In genomic region chr9:78004478-78005229, GRCh38 we compare ENCODE assay signal across 10 cellular contexts. TPM values are rescaled to one million over a fixed set of nuclear protein-coding genes. Genes with fewer than 3 reads are reported as not detected.
DNase-seq lines count a peak whose midpoint lies in the region; ATAC-seq and TF ChIP-seq lines count a peak whose summit lies in the region.
"Had no signal": no experiment of that assay in that cellular context is flagged by ENCODE, and none has a peak within 500 bp of the region (broad histone marks: within the 10 kb centered on the region; RNA-seq: fewer than 3 reads in every experiment).

No MANE protein-coding gene starts in this region.

- no peak overlapping the region for H3K27ac Mint-ChIP-seq in natural killer cell
- H3K27ac Mint-ChIP-seq in natural killer cell treated with Interleukin-12 subunit alpha and Interleukin-12 subunit beta and Interleukin-15 and Interleukin-18, amount 100 ng/mL, for 72 hours: no peak overlapping the region
- H3K27ac Mint-ChIP-seq in T-cell: no peak overlapping the region
- H3K27ac Mint-ChIP-seq: activated CD8-positive, alpha-beta T cell treated with anti-CD3 and anti-CD28 coated beads for 36 hours had no signal

- POLR2A ChIA-PET in T-cell (lab: Charles Lee): no interaction called here

- peaks cover 0 to 4% of the 10 kb centered on the region in 2 donors for H3K27me3 Mint-ChIP-seq in natural killer cell (ENCODE audit: low read depth in 2 of 2)
- H3K27me3 Mint-ChIP-seq in natural killer cell treated with Interleukin-12 subunit alpha and Interleukin-12 subunit beta and Interleukin-15 and Interleukin-18, amount 100 ng/mL, for 72 hours: no peaks in the 10 kb centered on the region
- H3K27me3 Mint-ChIP-seq in T-cell: no peaks in the 10 kb centered on the region
- H3K27me3 Mint-ChIP-seq: activated CD8-positive, alpha-beta T cell treated with anti-CD3 and anti-CD28 coated beads for 36 hours had no signal

- no peaks in the 10 kb centered on the region; the same call in 1 of the 2 replicates for H3K36me3 ChIP-seq in RWPE2 (ENCODE audit: low read depth)

- CTCF ChIA-PET in T-cell (lab: Charles Lee): interaction anchor here (1.2 to 1.8 kb wide), 3 partner anchors 27 to 31 kb away, joined by 3 to 5 read pairs (median 5); no protein-coding TSS in a partner anchor

- peaks cover 35 to 38% of the 10 kb centered on the region in 2 donors for H3K4me1 Mint-ChIP-seq in natural killer cell
- H3K4me1 Mint-ChIP-seq in natural killer cell treated with Interleukin-12 subunit alpha and Interleukin-12 subunit beta and Interleukin-15 and Interleukin-18, amount 100 ng/mL, for 72 hours (ENCODE audit: low read depth in 2 of 2): peaks cover 21 to 25% of the 10 kb centered on the region in 2 donors
- H3K4me1 Mint-ChIP-seq in T-cell: peaks cover 65 to 82% (median 75%) of the 10 kb centered on the region in 3 donors

- H3K4me3 Mint-ChIP-seq in natural killer cell: no peak overlapping the region
- H3K4me3 Mint-ChIP-seq in natural killer cell treated with Interleukin-12 subunit alpha and Interleukin-12 subunit beta and Interleukin-15 and Interleukin-18, amount 100 ng/mL, for 72 hours: no peak overlapping the region
- no peak overlapping the region for H3K4me3 Mint-ChIP-seq in T-cell
- H3K4me3 Mint-ChIP-seq: activated CD8-positive, alpha-beta T cell treated with anti-CD3 and anti-CD28 coated beads for 36 hours had no signal

- ATAC-seq in natural killer cell (peak in 1 of 3 donors; percentile 66), RWPE2 (ENCODE audit: low read depth) (peak; percentile 41; the same call in 1 of the 3 replicates), foreskin keratinocyte (no peak), GM21717 (IDR thresholded peaks at IDR 0.05; ENCODE audit: unreplicated experiment) (no peak), T-cell (replicated peaks in 1 of 4) (no peak), GM21447 (IDR thresholded peaks at IDR 0.05; ENCODE audit: unreplicated experiment) (no peak)
- ATAC-seq in natural killer cell treated with Interleukin-12 subunit alpha and Interleukin-12 subunit beta and Interleukin-15 and Interleukin-18, amount 100 ng/mL, for 72 hours: no peak
- ATAC-seq: activated CD8-positive, alpha-beta T cell treated with anti-CD3 and anti-CD28 coated beads for 36 hours had no signal

- H3K4me1 ChIP-seq in RWPE2 (ENCODE audit: insufficient read depth, poor library complexity, severe bottlenecking) (peaks cover 23% of the 10 kb centered on the region), foreskin keratinocyte (peaks cover 23% of the 10 kb centered on the region)

- H3K36me3 Mint-ChIP-seq in natural killer cell (no peaks in the 10 kb centered on the region), T-cell (peaks cover 4% of the 10 kb centered on the region)
- no peaks in the 10 kb centered on the region for H3K36me3 Mint-ChIP-seq in natural killer cell treated with Interleukin-12 subunit alpha and Interleukin-12 subunit beta and Interleukin-15 and Interleukin-18, amount 100 ng/mL, for 72 hours

- TF ChIP-seq CTCF in natural killer cell (IDR thresholded peaks at IDR 0.05) (peak; percentile 15), RWPE2 (IDR thresholded peaks at IDR 0.05; ENCODE audit: poor library complexity, severe bottlenecking) (peak; percentile 28), foreskin keratinocyte (conservative IDR thresholded peaks at IDR 0.05) (peak; percentile 41)

- no peak overlapping the region for H3K27ac ChIP-seq in RWPE2 (ENCODE audit: poor library complexity, severe bottlenecking)
- no peak overlapping the region for H3K27ac ChIP-seq in foreskin keratinocyte

- no peaks in the 10 kb centered on the region for H3K27me3 ChIP-seq in RWPE2 (ENCODE audit: insufficient read depth, poor library complexity, severe bottlenecking)
- H3K27me3 ChIP-seq in foreskin keratinocyte: no peaks in the 10 kb centered on the region

- H3K9me3 Mint-ChIP-seq in natural killer cell (no peaks in the 10 kb centered on the region), T-cell (no peaks in the 10 kb centered on the region)
- H3K9me3 Mint-ChIP-seq in natural killer cell treated with Interleukin-12 subunit alpha and Interleukin-12 subunit beta and Interleukin-15 and Interleukin-18, amount 100 ng/mL, for 72 hours: no peaks in the 10 kb centered on the region
- H3K9me3 Mint-ChIP-seq: activated CD8-positive, alpha-beta T cell treated with anti-CD3 and anti-CD28 coated beads for 36 hours had no signal

- H3K9me3 ChIP-seq in RWPE2 (ENCODE audit: severe bottlenecking): no peaks in the 10 kb centered on the region

- DNase-seq in natural killer cell (no peak), RWPE2 (ENCODE audit: low spot score) (no peak), foreskin keratinocyte (no peak), T-cell (no peak), superior temporal gyrus (ENCODE audit: extremely low spot score) (no peak)
- DNase-seq in natural killer cell treated with Interleukin-12 subunit alpha and Interleukin-12 subunit beta and Interleukin-15 and Interleukin-18, amount 100 ng/mL, for 72 hours (ENCODE audit: low spot score): no peak
- DNase-seq: activated CD8-positive, alpha-beta T cell treated with anti-CD3 and anti-CD28 coated beads for 36 hours; NCI-H524 treated with DMSO at 0.1 percent for 48 hours had no signal

- no peak overlapping the region for H3K4me3 ChIP-seq in RWPE2 (ENCODE audit: severe bottlenecking)

- intact Hi-C loops in natural killer cell (cut with micrococcal nuclease): no loop called here

RNA-seq across cellular contexts. Expression of gene GNAQ, which starts 27.0 kb away (rescaled TPM):
- 10 to 100 TPM; 17.8 to 51.6 (median 24.5) TPM for total RNA-seq in natural killer cell
- total RNA-seq in natural killer cell treated with Interleukin-12 subunit alpha and Interleukin-12 subunit beta and Interleukin-15 and Interleukin-18, amount 100 ng/mL, for 72 hours: 10 to 100 TPM; 21.1 to 39.4 TPM
- 31.3 and 31.6 TPM in 2 replicates for total RNA-seq in foreskin keratinocyte
- 8.4 and 10.0 TPM in 2 replicates for polyA plus RNA-seq in foreskin keratinocyte
- total RNA-seq in T-cell: 10 to 100 TPM; 29.3 to 48.4 (median 38.3) TPM
